ENCODE assay signal across 1 cellular context in the genomic region with DNA sequence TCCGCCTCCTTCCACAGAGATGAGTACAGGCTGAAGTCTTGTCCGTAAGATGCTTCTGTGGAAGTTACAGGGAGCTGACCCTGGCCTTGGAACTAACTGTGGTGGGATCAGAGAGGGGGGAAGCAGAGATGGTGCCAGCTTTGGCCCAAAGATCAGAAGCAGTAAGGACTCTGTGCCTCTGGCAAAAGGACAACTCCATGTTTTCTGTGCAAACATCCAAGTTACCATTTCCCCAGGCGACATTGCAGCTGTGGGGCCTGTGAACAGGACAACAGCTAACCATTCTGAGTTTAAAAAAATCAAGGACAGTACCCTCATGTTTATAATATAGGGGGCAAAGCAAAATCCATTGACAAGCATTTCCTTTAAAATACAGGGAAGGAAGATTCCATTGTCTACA.
TF ChIP-seq lines count a peak whose summit lies in the region.

No MANE protein-coding gene starts in this region.

TF ChIP-seq in HepG2, 621 proteins besides CTCF, POLR2A, EP300 and RAD21 (continued from another document and continues in another):
- TF ChIP-seq, protein P1, sequence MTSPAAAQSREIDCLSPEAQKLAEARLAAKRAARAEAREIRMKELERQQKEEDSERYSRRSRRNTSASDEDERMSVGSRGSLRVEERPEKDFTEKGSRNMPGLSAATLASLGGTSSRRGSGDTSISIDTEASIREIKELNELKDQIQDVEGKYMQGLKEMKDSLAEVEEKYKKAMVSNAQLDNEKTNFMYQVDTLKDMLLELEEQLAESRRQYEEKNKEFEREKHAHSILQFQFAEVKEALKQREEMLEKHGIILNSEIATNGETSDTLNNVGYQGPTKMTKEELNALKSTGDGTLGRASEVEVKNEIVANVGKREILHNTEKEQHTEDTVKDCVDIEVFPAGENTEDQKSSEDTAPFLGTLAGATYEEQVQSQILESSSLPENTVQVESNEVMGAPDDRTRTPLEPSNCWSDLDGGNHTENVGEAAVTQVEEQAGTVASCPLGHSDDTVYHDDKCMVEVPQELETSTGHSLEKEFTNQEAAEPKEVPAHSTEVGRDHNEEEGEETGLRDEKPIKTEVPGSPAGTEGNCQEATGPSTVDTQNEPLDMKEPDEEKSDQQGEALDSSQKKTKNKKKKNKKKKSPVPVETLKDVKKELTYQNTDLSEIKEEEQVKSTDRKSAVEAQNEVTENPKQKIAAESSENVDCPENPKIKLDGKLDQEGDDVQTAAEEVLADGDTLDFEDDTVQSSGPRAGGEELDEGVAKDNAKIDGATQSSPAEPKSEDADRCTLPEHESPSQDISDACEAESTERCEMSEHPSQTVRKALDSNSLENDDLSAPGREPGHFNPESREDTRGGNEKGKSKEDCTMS (CRISPR knock-in tag; conservative IDR thresholded peaks at IDR 0.05) = no peak
- TF ChIP-seq HDAC2 (CRISPR knock-in tag; IDR thresholded peaks at IDR 0.05) (peak; percentile 45; the same call in 1 of the 2 replicates), FOXC1 (CRISPR knock-in tag; IDR thresholded peaks at IDR 0.05; ENCODE audit: borderline replicate concordance) (no peak), REXO4 (CRISPR knock-in tag; IDR thresholded peaks at IDR 0.05; ENCODE audit: borderline replicate concordance) (no peak), NCOR1 (IDR thresholded peaks at IDR 0.05; ENCODE audit: borderline replicate concordance, low read length) (peak; percentile 64; the same call in 1 of the 2 replicates), ZFX (CRISPR knock-in tag; IDR thresholded peaks at IDR 0.05; ENCODE audit: low read depth) (peak; percentile 31), ZMAT3 (CRISPR knock-in tag; conservative IDR thresholded peaks at IDR 0.05) (no peak), NONO (IDR thresholded peaks at IDR 0.05) (no peak), NONO (CRISPR knock-in tag; conservative IDR thresholded peaks at IDR 0.05) (no peak), ZNF121 (CRISPR knock-in tag; IDR thresholded peaks at IDR 0.05) (no peak), ZBTB3 (CRISPR knock-in tag; IDR thresholded peaks at IDR 0.05; ENCODE audit: borderline replicate concordance, low read depth) (no peak), HOXA3 (CRISPR knock-in tag; IDR thresholded peaks at IDR 0.05) (peak; percentile 58), LCORL (IDR thresholded peaks at IDR 0.05) (no peak), LCORL (CRISPR knock-in tag; IDR thresholded peaks at IDR 0.05) (peak; percentile 68; the same call in 1 of the 2 replicates), KDM4B (CRISPR knock-in tag; IDR thresholded peaks at IDR 0.05) (no peak), NFIB (CRISPR knock-in tag; IDR thresholded peaks at IDR 0.05; ENCODE audit: borderline replicate concordance) (no peak), ZNF225 (CRISPR knock-in tag; IDR thresholded peaks at IDR 0.05) (no peak), GABPA (IDR thresholded peaks at IDR 0.05; ENCODE audit: low read depth, low read length) (no peak), GABPA (CRISPR knock-in tag; IDR thresholded peaks at IDR 0.05; ENCODE audit: low read depth) (no peak), ZNF10 (CRISPR knock-in tag; IDR thresholded peaks at IDR 0.05; ENCODE audit: borderline replicate concordance, low read depth) (no peak), ZNF616 (CRISPR knock-in tag; IDR thresholded peaks at IDR 0.05; ENCODE audit: low read depth) (no peak), ZNF337 (CRISPR knock-in tag; IDR thresholded peaks at IDR 0.05; ENCODE audit: borderline replicate concordance, low read depth) (no peak), ELF3 (CRISPR knock-in tag; IDR thresholded peaks at IDR 0.05) (0 out of 2 replicates have a peak, but pooled peaks have one; percentile 24), ERF (CRISPR knock-in tag; IDR thresholded peaks at IDR 0.05) (0 out of 2 replicates have a peak, but pooled peaks have one; percentile 30), ESRRA (CRISPR knock-in tag; IDR thresholded peaks at IDR 0.05; ENCODE audit: low read depth) (peak; percentile 43; the same call in 1 of the 2 replicates), NCOA2 (CRISPR knock-in tag; IDR thresholded peaks at IDR 0.05) (peak; percentile 73), MIER3 (CRISPR knock-in tag; IDR thresholded peaks at IDR 0.05; ENCODE audit: borderline replicate concordance) (peak; percentile 50; the same call in 1 of the 2 replicates)
- TF ChIP-seq, protein P2, sequence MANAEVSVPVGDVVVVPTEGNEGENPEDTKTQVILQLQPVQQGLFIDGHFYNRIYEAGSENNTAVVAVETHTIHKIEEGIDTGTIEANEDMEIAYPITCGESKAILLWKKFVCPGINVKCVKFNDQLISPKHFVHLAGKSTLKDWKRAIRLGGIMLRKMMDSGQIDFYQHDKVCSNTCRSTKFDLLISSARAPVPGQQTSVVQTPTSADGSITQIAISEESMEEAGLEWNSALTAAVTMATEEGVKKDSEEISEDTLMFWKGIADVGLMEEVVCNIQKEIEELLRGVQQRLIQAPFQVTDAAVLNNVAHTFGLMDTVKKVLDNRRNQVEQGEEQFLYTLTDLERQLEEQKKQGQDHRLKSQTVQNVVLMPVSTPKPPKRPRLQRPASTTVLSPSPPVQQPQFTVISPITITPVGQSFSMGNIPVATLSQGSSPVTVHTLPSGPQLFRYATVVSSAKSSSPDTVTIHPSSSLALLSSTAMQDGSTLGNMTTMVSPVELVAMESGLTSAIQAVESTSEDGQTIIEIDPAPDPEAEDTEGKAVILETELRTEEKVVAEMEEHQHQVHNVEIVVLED (CRISPR knock-in tag; IDR thresholded peaks at IDR 0.05; ENCODE audit: borderline replicate concordance) = no peak
- TF ChIP-seq, protein P3, sequence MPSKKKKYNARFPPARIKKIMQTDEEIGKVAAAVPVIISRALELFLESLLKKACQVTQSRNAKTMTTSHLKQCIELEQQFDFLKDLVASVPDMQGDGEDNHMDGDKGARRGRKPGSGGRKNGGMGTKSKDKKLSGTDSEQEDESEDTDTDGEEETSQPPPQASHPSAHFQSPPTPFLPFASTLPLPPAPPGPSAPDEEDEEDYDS (CRISPR knock-in tag; IDR thresholded peaks at IDR 0.05) = no peak
- TF ChIP-seq, protein P4, sequence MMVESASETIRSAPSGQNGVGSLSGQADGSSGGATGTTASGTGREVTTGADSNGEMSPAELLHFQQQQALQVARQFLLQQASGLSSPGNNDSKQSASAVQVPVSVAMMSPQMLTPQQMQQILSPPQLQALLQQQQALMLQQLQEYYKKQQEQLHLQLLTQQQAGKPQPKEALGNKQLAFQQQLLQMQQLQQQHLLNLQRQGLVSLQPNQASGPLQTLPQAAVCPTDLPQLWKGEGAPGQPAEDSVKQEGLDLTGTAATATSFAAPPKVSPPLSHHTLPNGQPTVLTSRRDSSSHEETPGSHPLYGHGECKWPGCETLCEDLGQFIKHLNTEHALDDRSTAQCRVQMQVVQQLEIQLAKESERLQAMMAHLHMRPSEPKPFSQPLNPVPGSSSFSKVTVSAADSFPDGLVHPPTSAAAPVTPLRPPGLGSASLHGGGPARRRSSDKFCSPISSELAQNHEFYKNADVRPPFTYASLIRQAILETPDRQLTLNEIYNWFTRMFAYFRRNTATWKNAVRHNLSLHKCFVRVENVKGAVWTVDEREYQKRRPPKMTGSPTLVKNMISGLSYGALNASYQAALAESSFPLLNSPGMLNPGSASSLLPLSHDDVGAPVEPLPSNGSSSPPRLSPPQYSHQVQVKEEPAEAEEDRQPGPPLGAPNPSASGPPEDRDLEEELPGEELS (CRISPR knock-in tag; IDR thresholded peaks at IDR 0.05) = peak; percentile 80
- TF ChIP-seq, protein P5, sequence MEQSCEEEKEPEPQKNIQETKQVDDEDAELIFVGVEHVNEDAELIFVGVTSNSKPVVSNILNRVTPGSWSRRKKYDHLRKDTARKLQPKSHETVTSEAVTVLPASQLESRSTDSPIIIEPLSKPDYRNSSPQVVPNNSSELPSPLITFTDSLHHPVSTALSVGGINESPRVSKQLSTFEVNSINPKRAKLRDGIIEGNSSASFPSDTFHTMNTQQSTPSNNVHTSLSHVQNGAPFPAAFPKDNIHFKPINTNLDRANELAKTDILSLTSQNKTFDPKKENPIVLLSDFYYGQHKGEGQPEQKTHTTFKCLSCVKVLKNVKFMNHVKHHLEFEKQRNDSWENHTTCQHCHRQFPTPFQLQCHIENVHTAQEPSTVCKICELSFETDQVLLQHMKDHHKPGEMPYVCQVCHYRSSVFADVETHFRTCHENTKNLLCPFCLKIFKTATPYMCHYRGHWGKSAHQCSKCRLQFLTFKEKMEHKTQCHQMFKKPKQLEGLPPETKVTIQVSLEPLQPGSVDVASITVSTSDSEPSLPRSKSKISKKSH (CRISPR knock-in tag; IDR thresholded peaks at IDR 0.05; ENCODE audit: borderline replicate concordance) = no peak
- TF ChIP-seq, protein P6, sequence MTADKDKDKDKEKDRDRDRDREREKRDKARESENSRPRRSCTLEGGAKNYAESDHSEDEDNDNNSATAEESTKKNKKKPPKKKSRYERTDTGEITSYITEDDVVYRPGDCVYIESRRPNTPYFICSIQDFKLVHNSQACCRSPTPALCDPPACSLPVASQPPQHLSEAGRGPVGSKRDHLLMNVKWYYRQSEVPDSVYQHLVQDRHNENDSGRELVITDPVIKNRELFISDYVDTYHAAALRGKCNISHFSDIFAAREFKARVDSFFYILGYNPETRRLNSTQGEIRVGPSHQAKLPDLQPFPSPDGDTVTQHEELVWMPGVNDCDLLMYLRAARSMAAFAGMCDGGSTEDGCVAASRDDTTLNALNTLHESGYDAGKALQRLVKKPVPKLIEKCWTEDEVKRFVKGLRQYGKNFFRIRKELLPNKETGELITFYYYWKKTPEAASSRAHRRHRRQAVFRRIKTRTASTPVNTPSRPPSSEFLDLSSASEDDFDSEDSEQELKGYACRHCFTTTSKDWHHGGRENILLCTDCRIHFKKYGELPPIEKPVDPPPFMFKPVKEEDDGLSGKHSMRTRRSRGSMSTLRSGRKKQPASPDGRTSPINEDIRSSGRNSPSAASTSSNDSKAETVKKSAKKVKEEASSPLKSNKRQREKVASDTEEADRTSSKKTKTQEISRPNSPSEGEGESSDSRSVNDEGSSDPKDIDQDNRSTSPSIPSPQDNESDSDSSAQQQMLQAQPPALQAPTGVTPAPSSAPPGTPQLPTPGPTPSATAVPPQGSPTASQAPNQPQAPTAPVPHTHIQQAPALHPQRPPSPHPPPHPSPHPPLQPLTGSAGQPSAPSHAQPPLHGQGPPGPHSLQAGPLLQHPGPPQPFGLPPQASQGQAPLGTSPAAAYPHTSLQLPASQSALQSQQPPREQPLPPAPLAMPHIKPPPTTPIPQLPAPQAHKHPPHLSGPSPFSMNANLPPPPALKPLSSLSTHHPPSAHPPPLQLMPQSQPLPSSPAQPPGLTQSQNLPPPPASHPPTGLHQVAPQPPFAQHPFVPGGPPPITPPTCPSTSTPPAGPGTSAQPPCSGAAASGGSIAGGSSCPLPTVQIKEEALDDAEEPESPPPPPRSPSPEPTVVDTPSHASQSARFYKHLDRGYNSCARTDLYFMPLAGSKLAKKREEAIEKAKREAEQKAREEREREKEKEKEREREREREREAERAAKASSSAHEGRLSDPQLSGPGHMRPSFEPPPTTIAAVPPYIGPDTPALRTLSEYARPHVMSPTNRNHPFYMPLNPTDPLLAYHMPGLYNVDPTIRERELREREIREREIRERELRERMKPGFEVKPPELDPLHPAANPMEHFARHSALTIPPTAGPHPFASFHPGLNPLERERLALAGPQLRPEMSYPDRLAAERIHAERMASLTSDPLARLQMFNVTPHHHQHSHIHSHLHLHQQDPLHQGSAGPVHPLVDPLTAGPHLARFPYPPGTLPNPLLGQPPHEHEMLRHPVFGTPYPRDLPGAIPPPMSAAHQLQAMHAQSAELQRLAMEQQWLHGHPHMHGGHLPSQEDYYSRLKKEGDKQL (CRISPR knock-in tag; IDR thresholded peaks at IDR 0.05; ENCODE audit: low read depth) = no peak
- TF ChIP-seq, protein P7, sequence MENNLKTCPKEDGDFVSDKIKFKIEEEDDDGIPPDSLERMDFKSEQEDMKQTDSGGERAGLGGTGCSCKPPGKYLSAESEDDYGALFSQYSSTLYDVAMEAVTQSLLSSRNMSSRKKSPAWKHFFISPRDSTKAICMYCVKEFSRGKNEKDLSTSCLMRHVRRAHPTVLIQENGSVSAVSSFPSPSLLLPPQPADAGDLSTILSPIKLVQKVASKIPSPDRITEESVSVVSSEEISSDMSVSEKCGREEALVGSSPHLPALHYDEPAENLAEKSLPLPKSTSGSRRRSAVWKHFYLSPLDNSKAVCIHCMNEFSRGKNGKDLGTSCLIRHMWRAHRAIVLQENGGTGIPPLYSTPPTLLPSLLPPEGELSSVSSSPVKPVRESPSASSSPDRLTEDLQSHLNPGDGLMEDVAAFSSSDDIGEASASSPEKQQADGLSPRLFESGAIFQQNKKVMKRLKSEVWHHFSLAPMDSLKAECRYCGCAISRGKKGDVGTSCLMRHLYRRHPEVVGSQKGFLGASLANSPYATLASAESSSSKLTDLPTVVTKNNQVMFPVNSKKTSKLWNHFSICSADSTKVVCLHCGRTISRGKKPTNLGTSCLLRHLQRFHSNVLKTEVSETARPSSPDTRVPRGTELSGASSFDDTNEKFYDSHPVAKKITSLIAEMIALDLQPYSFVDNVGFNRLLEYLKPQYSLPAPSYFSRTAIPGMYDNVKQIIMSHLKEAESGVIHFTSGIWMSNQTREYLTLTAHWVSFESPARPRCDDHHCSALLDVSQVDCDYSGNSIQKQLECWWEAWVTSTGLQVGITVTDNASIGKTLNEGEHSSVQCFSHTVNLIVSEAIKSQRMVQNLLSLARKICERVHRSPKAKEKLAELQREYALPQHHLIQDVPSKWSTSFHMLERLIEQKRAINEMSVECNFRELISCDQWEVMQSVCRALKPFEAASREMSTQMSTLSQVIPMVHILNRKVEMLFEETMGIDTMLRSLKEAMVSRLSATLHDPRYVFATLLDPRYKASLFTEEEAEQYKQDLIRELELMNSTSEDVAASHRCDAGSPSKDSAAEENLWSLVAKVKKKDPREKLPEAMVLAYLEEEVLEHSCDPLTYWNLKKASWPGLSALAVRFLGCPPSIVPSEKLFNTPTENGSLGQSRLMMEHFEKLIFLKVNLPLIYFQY (CRISPR knock-in tag; IDR thresholded peaks at IDR 0.05; ENCODE audit: borderline replicate concordance) = peak; percentile 34; the same call in 1 of the 2 replicates
- TF ChIP-seq, protein P8, sequence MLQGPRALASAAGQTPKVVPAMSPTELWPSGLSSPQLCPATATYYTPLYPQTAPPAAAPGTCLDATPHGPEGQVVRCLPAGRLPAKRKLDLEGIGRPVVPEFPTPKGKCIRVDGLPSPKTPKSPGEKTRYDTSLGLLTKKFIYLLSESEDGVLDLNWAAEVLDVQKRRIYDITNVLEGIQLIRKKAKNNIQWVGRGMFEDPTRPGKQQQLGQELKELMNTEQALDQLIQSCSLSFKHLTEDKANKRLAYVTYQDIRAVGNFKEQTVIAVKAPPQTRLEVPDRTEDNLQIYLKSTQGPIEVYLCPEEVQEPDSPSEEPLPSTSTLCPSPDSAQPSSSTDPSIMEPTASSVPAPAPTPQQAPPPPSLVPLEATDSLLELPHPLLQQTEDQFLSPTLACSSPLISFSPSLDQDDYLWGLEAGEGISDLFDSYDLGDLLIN (CRISPR knock-in tag; IDR thresholded peaks at IDR 0.05; ENCODE audit: borderline replicate concordance) = no peak
- TF ChIP-seq, protein P9, sequence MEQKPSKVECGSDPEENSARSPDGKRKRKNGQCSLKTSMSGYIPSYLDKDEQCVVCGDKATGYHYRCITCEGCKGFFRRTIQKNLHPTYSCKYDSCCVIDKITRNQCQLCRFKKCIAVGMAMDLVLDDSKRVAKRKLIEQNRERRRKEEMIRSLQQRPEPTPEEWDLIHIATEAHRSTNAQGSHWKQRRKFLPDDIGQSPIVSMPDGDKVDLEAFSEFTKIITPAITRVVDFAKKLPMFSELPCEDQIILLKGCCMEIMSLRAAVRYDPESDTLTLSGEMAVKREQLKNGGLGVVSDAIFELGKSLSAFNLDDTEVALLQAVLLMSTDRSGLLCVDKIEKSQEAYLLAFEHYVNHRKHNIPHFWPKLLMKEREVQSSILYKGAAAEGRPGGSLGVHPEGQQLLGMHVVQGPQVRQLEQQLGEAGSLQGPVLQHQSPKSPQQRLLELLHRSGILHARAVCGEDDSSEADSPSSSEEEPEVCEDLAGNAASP (CRISPR knock-in tag; IDR thresholded peaks at IDR 0.05; ENCODE audit: borderline replicate concordance) = 0 out of 2 replicates have a peak, but pooled peaks have one; percentile 39
